Comparison of ENCODE assay signal across 1 cellular context in genomic region chr10:84114088-84114667, GRCh38.
TF ChIP-seq lines count a peak whose summit lies in the region.

No MANE protein-coding gene starts in this region.

TF ChIP-seq in IMR-90, 13 proteins besides CTCF, POLR2A, EP300 and RAD21:
- TF ChIP-seq SMC3 (IDR thresholded peaks at IDR 0.05; ENCODE audit: low read depth, low read length) (no peak), FOS (IDR thresholded peaks at IDR 0.05; ENCODE audit: low read depth, low read length) (no peak), NFE2L2 (IDR thresholded peaks at IDR 0.05; ENCODE audit: low read depth, low read length) (no peak)
TF ChIP-seq in IMR-90: peak in this region for 0.
